16 cellular contexts compared by ENCODE assay signal in the genomic region with DNA sequence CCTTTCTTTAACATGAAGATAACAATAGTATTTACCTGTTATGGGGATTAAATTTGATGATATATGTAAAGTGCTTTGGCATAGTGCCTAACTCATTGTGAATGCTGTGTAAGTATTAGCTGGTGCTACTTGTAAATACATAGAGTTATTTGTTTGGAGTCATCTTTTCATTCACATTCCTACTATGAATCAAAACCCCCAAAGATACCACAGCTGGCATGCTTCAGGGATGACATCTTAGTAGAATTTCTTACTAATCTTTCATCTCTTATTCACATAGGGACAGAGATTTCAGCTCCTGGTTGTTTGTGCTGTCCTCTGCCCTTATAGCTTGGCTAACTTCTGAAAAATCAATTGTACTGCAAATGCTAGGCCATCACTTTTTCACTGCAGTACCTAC.
DNase-seq lines count a peak whose midpoint lies in the region; ATAC-seq and TF ChIP-seq lines count a peak whose summit lies in the region.
"Had no signal": no experiment of that assay in that cellular context is flagged by ENCODE, and none has a peak within 500 bp of the region (broad histone marks: within the 10 kb centered on the region; RNA-seq: fewer than 3 reads in every experiment).

No MANE protein-coding gene starts in this region.

- H3K9me3 Mint-ChIP-seq in activated T-cell treated with anti-CD3 and anti-CD28 coated beads, Interleukin-2, amount 50 U/mL, for 72 hours, result no peaks in the 10 kb centered on the region
- H3K9me3 Mint-ChIP-seq in activated T-cell treated with anti-CD3 and anti-CD28 coated beads, Interleukin-2, amount 50 U/mL, for 4 hours, result no peaks in the 10 kb centered on the region
- H3K9me3 Mint-ChIP-seq in neural progenitor cell, result peaks cover 2% of the 10 kb centered on the region

- H3K9me3 ChIP-seq in neural progenitor cell (ENCODE audit: low read depth) (no peaks in the 10 kb centered on the region), HAP-1 (no peaks in the 10 kb centered on the region)
- H3K9me3 ChIP-seq: BLaER1 treated with 17β-estradiol and CSF1 and Interleukin-3, amounts not matched to agents 10 nM and 100 nM had no signal

- ATAC-seq in activated T-cell treated with anti-CD3 and anti-CD28 coated beads, Interleukin-2, amount 50 U/mL, for 72 hours (replicated peaks in 1 of 2), result peak; percentile 37 to 49
- ATAC-seq in activated T-cell treated with anti-CD3 and anti-CD28 coated beads, Interleukin-2, amount 50 U/mL, for 4 hours, result no peak
- no peak for ATAC-seq in GM19455 (IDR thresholded peaks at IDR 0.05; ENCODE audit: unreplicated experiment)

- no peak overlapping the region for H3K4me3 Mint-ChIP-seq in activated T-cell treated with anti-CD3 and anti-CD28 coated beads, Interleukin-2, amount 50 U/mL, for 72 hours
- H3K4me3 Mint-ChIP-seq in activated T-cell treated with anti-CD3 and anti-CD28 coated beads, Interleukin-2, amount 50 U/mL, for 4 hours, result no peak overlapping the region
- no peak overlapping the region for H3K4me3 Mint-ChIP-seq in neural progenitor cell

- H3K36me3 Mint-ChIP-seq in activated T-cell treated with anti-CD3 and anti-CD28 coated beads, Interleukin-2, amount 50 U/mL, for 72 hours (ENCODE audit: insufficient read depth in 2 of 2), result no peaks in the 10 kb centered on the region
- H3K36me3 Mint-ChIP-seq in activated T-cell treated with anti-CD3 and anti-CD28 coated beads, Interleukin-2, amount 50 U/mL, for 4 hours (ENCODE audit: insufficient read depth), result no peaks in the 10 kb centered on the region
- no peaks in the 10 kb centered on the region for H3K36me3 Mint-ChIP-seq in neural progenitor cell

- no peaks in the 10 kb centered on the region for H4K20me1 ChIP-seq in neural progenitor cell (ENCODE audit: low read depth)
- H4K20me1 ChIP-seq: BLaER1 treated with 17β-estradiol and CSF1 and Interleukin-3, amounts not matched to agents 10 nM and 100 nM had no signal

- no peak overlapping the region for H2AFZ ChIP-seq in neural progenitor cell (replicated peaks)

- no peak overlapping the region for H3K4me3 ChIP-seq in neural progenitor cell
- H3K4me3 ChIP-seq in HAP-1, result no peak overlapping the region
- H3K4me3 ChIP-seq: BLaER1 treated with 17β-estradiol and CSF1 and Interleukin-3, amounts not matched to agents 10 nM and 100 nM had no signal

- H3K27me3 ChIP-seq in neural progenitor cell (no peaks in the 10 kb centered on the region), HAP-1 (ENCODE audit: low read depth) (no peaks in the 10 kb centered on the region)
- H3K27me3 ChIP-seq: BLaER1 treated with 17β-estradiol and CSF1 and Interleukin-3, amounts not matched to agents 10 nM and 100 nM had no signal

- peaks cover 5% of the 10 kb centered on the region for H3K4me1 ChIP-seq in neural progenitor cell
- no peaks in the 10 kb centered on the region for H3K4me1 ChIP-seq in HAP-1

- H3K4me2 ChIP-seq in neural progenitor cell, result no peak overlapping the region

- H3K4me1 Mint-ChIP-seq in activated T-cell treated with anti-CD3 and anti-CD28 coated beads, Interleukin-2, amount 50 U/mL, for 72 hours (ENCODE audit: low read depth), result no peaks in the 10 kb centered on the region
- no peaks in the 10 kb centered on the region for H3K4me1 Mint-ChIP-seq in activated T-cell treated with anti-CD3 and anti-CD28 coated beads, Interleukin-2, amount 50 U/mL, for 4 hours (ENCODE audit: low read depth)
- peaks cover 38% of the 10 kb centered on the region for H3K4me1 Mint-ChIP-seq in neural progenitor cell

- no peak for DNase-seq in activated T-cell treated with anti-CD3 and anti-CD28 coated beads, Interleukin-2, amount 50 U/mL, for 72 hours
- DNase-seq in activated T-cell treated with anti-CD3 and anti-CD28 coated beads, Interleukin-2, amount 50 U/mL, for 4 hours, result no peak
- DNase-seq in glomerular visceral epithelial cell (ENCODE audit: extremely low spot score) (peak; percentile 71), neural progenitor cell (ENCODE audit: low spot score) (no peak), HAP-1 (ENCODE audit: low spot score in 2 of 2) (no peak), NCI-H526 treated with DMSO at 0.1 percent for 48 hours (lab: John Stamatoyannopoulos, UW) (no peak), mesenteric fat pad (ENCODE audit: low spot score) (no peak)
- DNase-seq: DMS 273 treated with DMSO at 0.1 percent for 48 hours, GOT3, KBM-7, NCI-H1092, NCI-H1694, NCI-H446 had no signal

- H3K79me2 ChIP-seq in neural progenitor cell (ENCODE audit: low read depth), result no peaks in the 10 kb centered on the region

- H3K27me3 Mint-ChIP-seq in activated T-cell treated with anti-CD3 and anti-CD28 coated beads, Interleukin-2, amount 50 U/mL, for 72 hours (ENCODE audit: low read depth), result no peaks in the 10 kb centered on the region
- H3K27me3 Mint-ChIP-seq in activated T-cell treated with anti-CD3 and anti-CD28 coated beads, Interleukin-2, amount 50 U/mL, for 4 hours (ENCODE audit: low read depth), result no peaks in the 10 kb centered on the region
- H3K27me3 Mint-ChIP-seq in neural progenitor cell (ENCODE audit: insufficient read depth, low read depth), result peaks cover 9% of the 10 kb centered on the region

- TF ChIP-seq CTCF in neural progenitor cell (IDR thresholded peaks at IDR 0.05), result no peak

- in situ Hi-C loops in HAP-1 (cut with MboI; ENCODE audit: low sequenced_read_pairs), result loop anchor here (25.0 kb wide), 1 partner anchor 297 kb away; no protein-coding TSS in a partner anchor

- no peak overlapping the region for H3K27ac Mint-ChIP-seq in activated T-cell treated with anti-CD3 and anti-CD28 coated beads, Interleukin-2, amount 50 U/mL, for 72 hours
- peak overlapping the region; percentile 93 for H3K27ac Mint-ChIP-seq in neural progenitor cell

- H3K9ac ChIP-seq in neural progenitor cell, result no peak overlapping the region
- H3K9ac ChIP-seq: BLaER1 treated with 17β-estradiol and CSF1 and Interleukin-3, amounts not matched to agents 10 nM and 100 nM had no signal

- H3F3A ChIP-seq in neural progenitor cell (ENCODE audit: low read depth), result no peaks in the 10 kb centered on the region

- H3K36me3 ChIP-seq in neural progenitor cell, result no peaks in the 10 kb centered on the region
- H3K36me3 ChIP-seq in HAP-1 (replicated peaks), result no peaks in the 10 kb centered on the region
- H3K36me3 ChIP-seq: BLaER1 treated with 17β-estradiol and CSF1 and Interleukin-3, amounts not matched to agents 10 nM and 100 nM had no signal

- no peak overlapping the region for H3K27ac ChIP-seq in neural progenitor cell
- H3K27ac ChIP-seq: 22Rv1; BLaER1 treated with 17β-estradiol and CSF1 and Interleukin-3, amounts not matched to agents 10 nM and 100 nM had no signal

Comparison
In these comparisons a context has a peak if more than half of its experiments do, and no peak if none do; other contexts are left out.
1. ATAC-seq: peak in activated T-cell treated with anti-CD3 and anti-CD28 coated beads, Interleukin-2, amount 50 U/mL, for 72 hours (2 of 2); none in activated T-cell treated with anti-CD3 and anti-CD28 coated beads, Interleukin-2, amount 50 U/mL, for 4 hours (0 of 2) and GM19455 (single experiment).